ENCODE assay signal across 14 cellular contexts in the genomic region with DNA sequence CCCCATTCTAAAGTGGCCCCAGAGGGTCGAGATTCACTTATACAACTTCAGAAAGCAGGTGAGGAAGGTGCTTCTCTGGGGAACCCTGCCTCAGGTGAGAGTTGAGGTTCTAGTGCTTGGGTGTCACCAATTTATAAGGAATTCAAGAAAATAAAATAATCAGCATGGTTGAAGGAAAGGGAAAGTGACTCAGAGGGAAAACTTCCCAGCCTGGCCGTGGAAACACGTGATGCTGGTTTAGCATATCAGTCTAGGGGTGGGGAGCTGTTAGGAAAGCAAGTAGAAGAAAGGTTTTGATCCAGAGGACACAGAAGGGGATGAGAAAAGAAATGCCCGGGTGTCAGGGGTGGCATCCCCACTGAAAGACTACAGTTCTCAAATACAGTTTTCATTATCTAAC. TPM values are rescaled to one million over a fixed set of nuclear protein-coding genes. Genes with fewer than 3 reads are reported as not detected.
DNase-seq lines count a peak whose midpoint lies in the region; TF ChIP-seq lines count a peak whose summit lies in the region.
"Had no signal": no experiment of that assay in that cellular context is flagged by ENCODE, and none has a peak within 500 bp of the region (broad histone marks: within the 10 kb centered on the region; RNA-seq: fewer than 3 reads in every experiment).

No MANE protein-coding gene starts in this region.

- H3K23ac ChIP-seq in H9 (ENCODE audit: insufficient read length, low read depth, low read length) = no peak overlapping the region

- no peak overlapping the region for H3K9ac ChIP-seq in H9 (ENCODE audit: extremely low read depth, insufficient read length, low read length)

- peak overlapping the region in 1 of 3 experiments; percentile 24; a peak in 1 of 7 replicates for H3K27ac Mint-ChIP-seq in H9

- no peak overlapping the region for H2BK15ac ChIP-seq in H9 (ENCODE audit: low read depth, low read length)

- no peak overlapping the region for H3K4me2 ChIP-seq in H9 (ENCODE audit: insufficient read depth, insufficient read length, low read length)

- no peak overlapping the region for H2AFZ ChIP-seq in H9 (ENCODE audit: low read length)

- H3K4ac ChIP-seq in H9 (ENCODE audit: low read depth, low read length) = no peak overlapping the region

- no peaks in the 10 kb centered on the region for H3K36me3 Mint-ChIP-seq in H9 (ENCODE audit: insufficient read depth in 1 of 3, low read depth in 3 of 3)

- no peak overlapping the region for H3K18ac ChIP-seq in H9 (ENCODE audit: insufficient read length, low read depth, low read length)

- no peak for TF ChIP-seq POLR2A in adrenal gland (IDR thresholded peaks at IDR 0.05)

- no peak overlapping the region for H2BK12ac ChIP-seq in H9 (ENCODE audit: insufficient read length, low read depth, low read length)

- H3K4me3 ChIP-seq in HFF-Myc (replicated peaks; ENCODE audit: low read depth, low read length) (no peak overlapping the region), adrenal gland (no peak overlapping the region)

- no peaks in the 10 kb centered on the region for H4K20me1 ChIP-seq in H9 (ENCODE audit: control insufficient read depth, insufficient read depth, insufficient read length)

- no peak overlapping the region for H4K8ac ChIP-seq in H9 (replicated peaks; ENCODE audit: insufficient read length, low read depth, low read length)

- no peak overlapping the region for H4K5ac ChIP-seq in H9 (ENCODE audit: insufficient read length, low read depth, low read length)

- peak; percentile 26 for DNase-seq in HFF-Myc (ENCODE audit: extremely low read depth, low read depth)
- peak in 4 of 7 donors; percentile 21 to 51 (median 40) for DNase-seq in adrenal gland
- peak; percentile 71 for DNase-seq in glomerular endothelial cell (ENCODE audit: extremely low read depth, low read depth, low spot score)
- peak; percentile 64 for DNase-seq in stromal cell of bone marrow (ENCODE audit: low read depth)
- no peak for DNase-seq in germinal center (ENCODE audit: low spot score)
- DNase-seq in H9 = no peak
- DNase-seq in activated CD8-positive, alpha-beta memory T cell treated with anti-CD3 and anti-CD28 coated beads, Interleukin-2, amount 50 U/mL, for 4 hours = no peak
- DNase-seq in SIG-M5 treated with dmso at 0.1 percent for 504 hours (lab: John Stamatoyannopoulos, UW; ENCODE audit: unreplicated experiment) = no peak
- DNase-seq: activated CD4-positive, alpha-beta T cell treated with anti-CD3 and anti-CD28 coated beads for 4 hours; activated gamma-delta T cell treated with Interleukin-2 at 50 U/mL for 16 hours; DMS153; NCI-H510A had no signal

- no peaks in the 10 kb centered on the region for H3K79me2 ChIP-seq in H9 (ENCODE audit: insufficient read depth, low read length)

- H3K27ac ChIP-seq in adrenal gland (no peak overlapping the region), H9 (ENCODE audit: insufficient read length, low read depth, low read length) (no peak overlapping the region)

- 33 to 48% (median 46%) methylated on average over 4 of the region's 4 CpGs for WGBS in adrenal gland, 4 donors
- WGBS in H9 (ENCODE audit: extremely low coverage, insufficient read length, low lambda C conversion rate) = no CpG with 5 or more reads among the region's 4 CpGs

- H3K79me1 ChIP-seq in H9 (ENCODE audit: insufficient read depth, low read depth, low read length, poor library complexity, severe bottlenecking) = no peaks in the 10 kb centered on the region

- H3K27me3 ChIP-seq in adrenal gland (no peaks in the 10 kb centered on the region), H9 (ENCODE audit: insufficient read depth, low read length) (no peaks in the 10 kb centered on the region)

- H4K91ac ChIP-seq in H9 (ENCODE audit: insufficient read length, low read depth, low read length) = no peak overlapping the region

- H3K4me3 Mint-ChIP-seq in H9 = no peak overlapping the region

- no peak overlapping the region for H3T11ph ChIP-seq in H9 (ENCODE audit: low read length)

- no peak overlapping the region for H2BK5ac ChIP-seq in H9 (ENCODE audit: insufficient read length, low read length)

- H3K27me3 Mint-ChIP-seq in H9 (ENCODE audit: low read depth) = 0 out of 2 replicates have a peak, but pooled peaks cover 1% of the 10 kb centered on the region

- H3K9me3 ChIP-seq in adrenal gland (replicated peaks in 1 of 3) (no peaks in the 10 kb centered on the region), H9 (ENCODE audit: control insufficient read depth, low read depth, low read length) (no peaks in the 10 kb centered on the region)

- no peak overlapping the region for H2BK120ac ChIP-seq in H9 (ENCODE audit: low read depth, low read length, poor library complexity, severe bottlenecking)

- H2AK5ac ChIP-seq in H9 (ENCODE audit: insufficient read length, low read length) = no peak overlapping the region

- no peaks in the 10 kb centered on the region for H3K36me3 ChIP-seq in adrenal gland (replicated peaks in 1 of 2)

- TF ChIP-seq CTCF in HFF-Myc (IDR thresholded peaks at IDR 0.05; ENCODE audit: low read depth, low read length, missing control alignments) (no peak), adrenal gland (IDR thresholded peaks at IDR 0.05) (no peak), H9 (conservative IDR thresholded peaks at IDR 0.05) (no peak)

- H3K56ac ChIP-seq in H9 (ENCODE audit: insufficient read length, low read depth, low read length) = no peak overlapping the region

- H3K23me2 ChIP-seq in H9 (ENCODE audit: insufficient read length, low read depth, low read length, poor library complexity, severe bottlenecking) = no peaks in the 10 kb centered on the region

- H3K4me1 ChIP-seq in adrenal gland (replicated peaks in 1 of 2) = peaks cover 0 to 12% of the 10 kb centered on the region in 2 donors
- H3K4me1 ChIP-seq in H9 (ENCODE audit: insufficient read depth, low read length) = no peaks in the 10 kb centered on the region

- no peak overlapping the region for H3K14ac ChIP-seq in H9 (ENCODE audit: insufficient read depth, low read length)

- H3K4me1 Mint-ChIP-seq in H9 = peaks cover 19 to 25% of the 10 kb centered on the region in 2 experiments

- intact Hi-C loops in adrenal gland (cut with DNase I) = no loop called here

- H3K9me3 Mint-ChIP-seq in H9 = no peaks in the 10 kb centered on the region

- H2BK20ac ChIP-seq in H9 (ENCODE audit: low read depth, low read length, poor library complexity, severe bottlenecking) = no peak overlapping the region

RNA-seq across cellular contexts. Expression of a gene that starts 37.7 kb away (rescaled TPM):
- total RNA-seq in adrenal gland (1 to 10 TPM in 3 of 8 donors, under 1 TPM in 3, not detected in 2; 0.14 to 2.1 (median 0.86) TPM), glomerular endothelial cell (not detected in 2 replicates), H9 (2021) (19.1 and 19.6 TPM in 2 replicates)
- polyA plus RNA-seq in adrenal gland = 1 to 10 TPM in 2 of 3 donors, under 1 TPM in 1; 0.72 to 1.6 (median 1.1) TPM
- total RNA-seq: subcutaneous adipose tissue had no signal
- polyA plus RNA-seq: neural cell had no signal

RNA-seq across cellular contexts. Expression of a gene that starts 53.3 kb away (rescaled TPM):
- not detected for total RNA-seq in adrenal gland
- not detected for polyA plus RNA-seq in adrenal gland
- total RNA-seq in glomerular endothelial cell = not detected in 2 replicates
- 5.9 and 6.3 TPM in 2 replicates for total RNA-seq in H9 (2021)
- polyA plus RNA-seq: neural cell had no signal

RNA-seq across cellular contexts. Expression of a gene that starts 59.9 kb away (rescaled TPM):
- total RNA-seq in adrenal gland (1 to 10 TPM in 1 of 8 donors, under 1 TPM in 4, not detected in 3; 0.06 to 2.1 (median 0.23) TPM), glomerular endothelial cell (0.23 and 0.29 TPM in 2 replicates), H9 (2021) (0.11 and 0.33 TPM in 2 replicates)
- polyA plus RNA-seq in adrenal gland = 1 to 10 TPM in 1 of 3 donors, under 1 TPM in 2; 0.33 to 1.3 (median 0.37) TPM

RNA-seq across cellular contexts. Expression of a gene that starts 60.0 kb away (rescaled TPM):
- total RNA-seq in adrenal gland (10 to 100 TPM; 33.4 to 68.1 (median 48.2) TPM), glomerular endothelial cell (91.4 and 93.0 TPM in 2 replicates), H9 (2021) (84.3 and 84.7 TPM in 2 replicates)
- polyA plus RNA-seq in adrenal gland = 100 to 1,000 TPM in 1 of 3 donors, 10 to 100 TPM in 2; 32.6 to 189 (median 37.2) TPM

Comparison
In these comparisons a context has a peak if more than half of its experiments do, and no peak if none do; other contexts are left out.
1. DNase-seq: peak in HFF-Myc (single experiment), adrenal gland (4 of 7), glomerular endothelial cell (single experiment) and stromal cell of bone marrow (single experiment); none in germinal center (single experiment), H9 (single experiment), activated CD8-positive, alpha-beta memory T cell treated with anti-CD3 and anti-CD28 coated beads, Interleukin-2, amount 50 U/mL, for 4 hours (single experiment) and SIG-M5 treated with dmso at 0.1 percent for 504 hours (single experiment).